In genomic region chr16:57284952-57285263, GRCh38 we compare ENCODE assay signal across 9 cellular contexts. TPM values are rescaled to one million over a fixed set of nuclear protein-coding genes. Genes with fewer than 3 reads are reported as not detected.
DNase-seq lines count a peak whose midpoint lies in the region; ATAC-seq and TF ChIP-seq lines count a peak whose summit lies in the region.
"Had no signal": no experiment of that assay in that cellular context is flagged by ENCODE, and none has a peak within 500 bp of the region (broad histone marks: within the 10 kb centered on the region; RNA-seq: fewer than 3 reads in every experiment).

No MANE protein-coding gene starts in this region.

- ATAC-seq in omental fat pad (ENCODE audit: low FRiP score) (no peak), GM21526 (IDR thresholded peaks at IDR 0.05; ENCODE audit: low FRiP score, unreplicated experiment) (no peak)

- DNase-seq in NCI-H2227 (lab: John Stamatoyannopoulos, UW; ENCODE audit: unreplicated experiment) (peak; percentile 40), NCI-H2227 treated with DMSO at 0.1 percent for 48 hours (lab: John Stamatoyannopoulos, UW) (no peak), ascending aorta (ENCODE audit: low spot score in 2 of 2) (no peak), omental fat pad (ENCODE audit: low spot score) (no peak), SW480 (ENCODE audit: low spot score) (no peak)

- H3K9me3 ChIP-seq in ascending aorta (no peaks in the 10 kb centered on the region), subcutaneous abdominal adipose tissue (ENCODE audit: control insufficient read depth in 5 of 5, low read length in 5 of 5) (no peaks in the 10 kb centered on the region)

- no peaks in the 10 kb centered on the region for H3K27me3 ChIP-seq in ascending aorta
- no peaks in the 10 kb centered on the region for H3K27me3 ChIP-seq in layer of hippocampus (ENCODE audit: control insufficient read depth, insufficient read depth, low read length)
- H3K27me3 ChIP-seq in subcutaneous abdominal adipose tissue (ENCODE audit: control insufficient read depth in 5 of 5, insufficient read depth in 4 of 5, low read length in 5 of 5): peaks cover 10 to 25% (median 14%) of the 10 kb centered on the region in 5 donors

- TF ChIP-seq CTCF in ascending aorta (IDR thresholded peaks at IDR 0.05) (no peak), omental fat pad (IDR thresholded peaks at IDR 0.05) (no peak)

- H3K9ac ChIP-seq in subcutaneous abdominal adipose tissue (ENCODE audit: low read length in 5 of 5): peak overlapping the region in 1 of 5 donors; percentile 23

- no peak overlapping the region for H3K27ac ChIP-seq in ascending aorta
- H3K27ac ChIP-seq in layer of hippocampus (ENCODE audit: low read depth, low read length): peak overlapping the region; percentile 96
- no peak overlapping the region for H3K27ac ChIP-seq in subcutaneous abdominal adipose tissue (ENCODE audit: low read depth, low read length)
- H3K27ac ChIP-seq: 22Rv1 had no signal

- intact Hi-C loops in ascending aorta (cut with DNase I): no loop called here

- H3K4me1 ChIP-seq in ascending aorta (peaks cover 3 to 5% of the 10 kb centered on the region in 2 donors), subcutaneous abdominal adipose tissue (ENCODE audit: control insufficient read depth in 5 of 5, insufficient read depth in 5 of 5, low read length in 5 of 5) (peaks cover 0 to 18% (median 15%) of the 10 kb centered on the region in 5 donors)

- H3K36me3 ChIP-seq in ascending aorta (no peaks in the 10 kb centered on the region), subcutaneous abdominal adipose tissue (ENCODE audit: control insufficient read depth in 5 of 5, insufficient read depth in 5 of 5, low read length in 5 of 5) (no peaks in the 10 kb centered on the region)

- H3K4me3 ChIP-seq in ascending aorta: peak overlapping the region; percentile 49 to 77
- H3K4me3 ChIP-seq in subcutaneous abdominal adipose tissue (ENCODE audit: low read depth in 1 of 5, low read length in 5 of 5): peak overlapping the region in 4 of 5 donors; percentile 54 to 70 (median 63)

RNA-seq across cellular contexts. Expression of gene PLLP, which starts 0.4 kb away (rescaled TPM):
- total RNA-seq in ascending aorta: 0.21 TPM
- total RNA-seq in omental fat pad: 10 to 100 TPM in 3 of 4 donors, 1 to 10 TPM in 1; 9.0 to 49.1 (median 12.2) TPM

RNA-seq across cellular contexts. Expression of gene ARL2BP, which starts 39.8 kb away (rescaled TPM):
- total RNA-seq in ascending aorta (44.1 TPM), omental fat pad (10 to 100 TPM; 48.8 to 67.3 (median 65.0) TPM)
